8 cellular contexts compared by ENCODE assay signal in genomic region chr2:241859436-241860183, GRCh38. TPM values are rescaled to one million over a fixed set of nuclear protein-coding genes. Genes with fewer than 3 reads are reported as not detected.
DNase-seq lines count a peak whose midpoint lies in the region; ATAC-seq and TF ChIP-seq lines count a peak whose summit lies in the region.

No MANE protein-coding gene starts in this region.

- ATAC-seq in activated CD4-positive, CD25-positive, alpha-beta regulatory T cell treated with anti-CD3 and anti-CD28 coated beads, Interleukin-2, amount 50 U/mL, for 24 hours = peak; percentile 68 to 75

- no peaks in the 10 kb centered on the region for H3K36me3 Mint-ChIP-seq in activated naive CD4-positive, alpha-beta T cell treated with anti-CD3 and anti-CD28 coated beads for 36 hours (ENCODE audit: low read depth)

- no peaks in the 10 kb centered on the region for H3K9me3 ChIP-seq in MM.1S (replicated peaks; ENCODE audit: insufficient read depth, low read length)

- H3K9ac ChIP-seq in MM.1S (ENCODE audit: low read length) = peak overlapping the region; percentile 89

- no peaks in the 10 kb centered on the region for H3K36me3 ChIP-seq in MM.1S (replicated peaks; ENCODE audit: insufficient read depth, low read length)

- peak overlapping the region; percentile 95 for H3K27ac ChIP-seq in MM.1S (ENCODE audit: low read length)

- no peaks in the 10 kb centered on the region for H3K9me2 ChIP-seq in MM.1S (replicated peaks; ENCODE audit: insufficient read depth, low read length)

- no peaks in the 10 kb centered on the region for H4K20me1 ChIP-seq in MM.1S (ENCODE audit: insufficient read depth, low read length)

- H3K4me1 Mint-ChIP-seq in activated naive CD4-positive, alpha-beta T cell treated with anti-CD3 and anti-CD28 coated beads for 36 hours (ENCODE audit: low read depth) = peaks cover 69% of the 10 kb centered on the region

- intact Hi-C loops in activated naive CD4-positive, alpha-beta T cell treated with anti-CD3 and anti-CD28 coated beads for 36 hours (cut with micrococcal nuclease) = loop anchor here (1.0 to 5.0 kb wide), 5 partner anchors 15 to 129 kb away; no protein-coding TSS in a partner anchor

- peak overlapping the region; percentile 83 for H3K4me2 ChIP-seq in MM.1S (ENCODE audit: low read depth, low read length)

- peak; percentile 43 for TF ChIP-seq CTCF in MM.1S (IDR thresholded peaks at IDR 0.05; ENCODE audit: low read length)

- H3K27ac Mint-ChIP-seq in activated naive CD4-positive, alpha-beta T cell treated with anti-CD3 and anti-CD28 coated beads for 36 hours = peak overlapping the region; percentile 95

- H3F3A ChIP-seq in MM.1S (ENCODE audit: insufficient read depth, low read length) = peaks cover 17% of the 10 kb centered on the region

- peak overlapping the region; percentile 39 for H2AFZ ChIP-seq in MM.1S (ENCODE audit: low read length)

- H3K79me2 ChIP-seq in MM.1S (ENCODE audit: low read length) = peaks cover 16% of the 10 kb centered on the region

- peak overlapping the region; percentile 76 for H3K4me3 Mint-ChIP-seq in activated naive CD4-positive, alpha-beta T cell treated with anti-CD3 and anti-CD28 coated beads for 36 hours

- H3K9me3 Mint-ChIP-seq in activated naive CD4-positive, alpha-beta T cell treated with anti-CD3 and anti-CD28 coated beads for 36 hours = no peaks in the 10 kb centered on the region

- H3K4me1 ChIP-seq in MM.1S (ENCODE audit: low read length) = peaks cover 20% of the 10 kb centered on the region

- CTCF ChIA-PET in activated naive CD4-positive, alpha-beta T cell treated with anti-CD3 and anti-CD28 coated beads for 36 hours (lab: Charles Lee) = interaction anchor here (0.6 to 1.3 kb wide), 7 partner anchors 9 to 566 kb away, joined by 3 to 5 read pairs (median 4); partner anchors contain the start of gene D2HGDH

- H3K4me3 ChIP-seq in MM.1S (ENCODE audit: low read length) = peak overlapping the region; percentile 67

- DNase-seq in activated CD4-positive, CD25-positive, alpha-beta regulatory T cell treated with anti-CD3 and anti-CD28 coated beads, Interleukin-2, amount 50 U/mL, for 72 hours = no peak
- peak; percentile 80 for DNase-seq in MM.1S
- peak; percentile 86 for DNase-seq in activated naive CD4-positive, alpha-beta T cell treated with anti-CD3 and anti-CD28 coated beads for 36 hours
- peak; percentile 85 for DNase-seq in hepatic stellate cell (ENCODE audit: low spot score)
- DNase-seq in stimulated activated CD4-positive, alpha-beta T cell treated with anti-CD3 and anti-CD28 coated beads, Interleukin-15, amount 100 ng/mL, for 48 hours (ENCODE audit: low read depth in 2 of 2) = peak; percentile 58 to 61
- no peak for DNase-seq in NCI-H748 (lab: John Stamatoyannopoulos, UW; ENCODE audit: unreplicated experiment)
- no peak for DNase-seq in NK-92 treated with Interleukin-12 subunit alpha and Interleukin-12 subunit beta, amount 100 ng/mL, for 24 hours (lab: John Stamatoyannopoulos, UW)

- H3K27me3 ChIP-seq in MM.1S (replicated peaks; ENCODE audit: insufficient read depth, low read length) = peaks cover 7% of the 10 kb centered on the region; the same call in 1 of the 2 replicates

- H3K27me3 Mint-ChIP-seq in activated naive CD4-positive, alpha-beta T cell treated with anti-CD3 and anti-CD28 coated beads for 36 hours (ENCODE audit: low read depth) = peaks cover 11% of the 10 kb centered on the region

RNA-seq across cellular contexts. Expression of gene PDCD1, which starts 0.9 kb away (rescaled TPM):
- 1 to 10 TPM; 6.9 to 8.3 TPM for total RNA-seq in activated naive CD4-positive, alpha-beta T cell treated with anti-CD3 and anti-CD28 coated beads for 36 hours

RNA-seq across cellular contexts. Expression of gene RTP5, which starts 9.9 kb away (rescaled TPM):
- total RNA-seq in activated naive CD4-positive, alpha-beta T cell treated with anti-CD3 and anti-CD28 coated beads for 36 hours = not detected

RNA-seq across cellular contexts. Expression of gene NEU4, which starts 50.6 kb away (rescaled TPM):
- total RNA-seq in activated naive CD4-positive, alpha-beta T cell treated with anti-CD3 and anti-CD28 coated beads for 36 hours = not detected

Comparison
In these comparisons a context has a peak if more than half of its experiments do, and no peak if none do; other contexts are left out.
1. DNase-seq: peak in MM.1S (single experiment), activated naive CD4-positive, alpha-beta T cell treated with anti-CD3 and anti-CD28 coated beads for 36 hours (single experiment), hepatic stellate cell (single experiment) and stimulated activated CD4-positive, alpha-beta T cell treated with anti-CD3 and anti-CD28 coated beads, Interleukin-15, amount 100 ng/mL, for 48 hours (2 of 2); none in activated CD4-positive, CD25-positive, alpha-beta regulatory T cell treated with anti-CD3 and anti-CD28 coated beads, Interleukin-2, amount 50 U/mL, for 72 hours (single experiment), NCI-H748 (single experiment) and NK-92 treated with Interleukin-12 subunit alpha and Interleukin-12 subunit beta, amount 100 ng/mL, for 24 hours (single experiment).